ENCODE assay signal across 22 cellular contexts in the genomic region with DNA sequence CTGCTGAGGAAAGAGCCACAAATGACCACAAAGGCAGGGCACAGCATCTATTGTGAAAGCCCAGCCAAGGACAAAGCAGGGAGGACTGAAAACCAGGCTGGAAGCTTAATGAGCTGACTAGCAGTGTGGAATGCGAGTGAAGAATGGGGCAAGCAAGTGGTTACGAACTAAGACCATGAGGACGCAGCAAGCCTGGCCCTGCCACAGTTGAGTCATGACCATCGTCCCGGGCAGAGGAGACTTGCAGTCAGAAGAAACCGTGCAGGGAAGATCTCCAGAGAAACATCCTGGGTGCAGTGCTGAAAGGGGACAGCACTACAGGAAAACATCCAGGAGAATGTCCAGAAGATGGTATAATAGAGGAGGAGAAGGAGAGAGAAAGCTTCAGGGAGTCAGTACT.
"Had no signal": no experiment of that assay in that cellular context is flagged by ENCODE, and none has a peak within 500 bp of the region (broad histone marks: within the 10 kb centered on the region; RNA-seq: fewer than 3 reads in every experiment).

No MANE protein-coding gene starts in this region.

- H3K4me1 Mint-ChIP-seq: memory B cell had no signal

- H3K27me3 ChIP-seq: esophagus squamous epithelium, gastrocnemius medialis, left lung had no signal

- H3K27ac ChIP-seq: coronary artery, dorsolateral prefrontal cortex, esophagus squamous epithelium, left lung, lower lobe of right lung had no signal

- DNase-seq: dermis blood vessel endothelial cell; dorsolateral prefrontal cortex; effector CD4-positive, alpha-beta T cell; effector memory CD4-positive, alpha-beta T cell; esophagus squamous epithelium; foreskin fibroblast; foreskin melanocyte; gastrocnemius medialis; glutamatergic neuron; head of caudate nucleus; heart right ventricle; hippocampal formation; left cardiac atrium; left lung; left ventricle myocardium superior; lower lobe of right lung; mammary epithelial cell; mesendoderm; midbrain; naive thymus-derived CD4-positive, alpha-beta T cell had no signal

- H3K36me3 Mint-ChIP-seq: memory B cell had no signal

- H3K9me3 ChIP-seq: esophagus squamous epithelium, gastrocnemius medialis, left lung, lower lobe of right lung had no signal

- H3K4me3 Mint-ChIP-seq: memory B cell; naive thymus-derived CD4-positive, alpha-beta T cell had no signal

- ATAC-seq: gastrocnemius medialis; left cardiac atrium; left lung; left ventricle myocardium superior; lower lobe of right lung; naive thymus-derived CD4-positive, alpha-beta T cell had no signal

- H3K27ac Mint-ChIP-seq: memory B cell; naive thymus-derived CD4-positive, alpha-beta T cell had no signal

- H3K9me3 Mint-ChIP-seq: memory B cell had no signal

- H3K4me3 ChIP-seq: coronary artery, dorsolateral prefrontal cortex, esophagus squamous epithelium, gastrocnemius medialis, heart right ventricle, left lung, lower lobe of right lung had no signal

- H3K4me1 ChIP-seq: esophagus squamous epithelium, gastrocnemius medialis, left lung, lower lobe of right lung had no signal

- H3K36me3 ChIP-seq: esophagus squamous epithelium, gastrocnemius medialis, heart right ventricle, left lung, lower lobe of right lung had no signal
